In the genomic region with DNA sequence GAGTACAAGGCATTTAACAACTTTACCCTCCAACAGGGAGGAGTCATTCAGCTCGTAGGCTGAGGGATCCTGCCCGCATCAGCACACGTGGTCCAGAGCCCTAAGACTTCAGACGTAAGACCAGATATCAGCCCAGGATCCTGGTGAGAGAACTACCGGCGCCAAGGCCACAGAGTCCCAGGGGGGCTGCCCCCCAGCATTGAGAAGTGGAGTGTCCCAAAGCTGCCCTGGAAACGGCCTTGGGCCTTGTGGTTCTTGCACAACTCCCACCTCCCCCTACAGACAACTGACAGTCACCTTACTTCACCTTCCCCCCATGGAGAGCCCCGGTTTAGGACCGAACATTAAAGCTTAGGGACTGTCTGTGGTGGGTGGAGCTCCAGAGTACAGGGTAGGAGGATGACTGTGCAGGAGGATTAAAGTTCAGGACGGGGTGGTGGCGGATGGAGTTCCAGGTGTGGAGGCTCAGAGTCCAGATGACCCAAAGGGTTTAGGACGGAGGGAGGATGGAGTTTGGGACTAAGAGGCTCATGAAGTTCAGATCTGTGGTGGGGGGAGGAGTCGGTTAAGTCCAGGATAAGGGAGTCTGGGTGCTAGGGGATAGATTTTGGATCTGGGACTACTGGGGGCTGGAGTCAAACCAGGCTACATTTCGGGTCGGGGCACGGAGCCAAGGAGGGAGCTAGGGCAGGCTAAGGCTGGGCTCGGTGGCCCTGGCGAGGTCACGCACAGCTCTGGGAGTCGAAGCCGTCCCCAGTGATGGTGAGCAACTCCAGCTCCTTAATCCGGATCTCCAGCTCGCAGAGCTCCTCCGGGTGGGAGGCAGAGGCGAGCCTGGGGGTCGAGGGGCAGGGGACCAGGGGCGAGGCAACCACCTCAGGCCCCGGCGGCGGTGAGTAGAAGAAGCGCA, we compare ENCODE assay signal across 8 cellular contexts. TPM values are rescaled to one million over a fixed set of nuclear protein-coding genes. Genes with fewer than 3 reads are reported as not detected.
DNase-seq lines count a peak whose midpoint lies in the region; ATAC-seq lines count a peak whose summit lies in the region.

No MANE protein-coding gene starts in this region.

- H3K36me3 Mint-ChIP-seq in activated naive CD8-positive, alpha-beta T cell, result no peaks in the 10 kb centered on the region

- no peaks in the 10 kb centered on the region for H3K9me3 Mint-ChIP-seq in activated naive CD8-positive, alpha-beta T cell (ENCODE audit: low read depth)
- no peaks in the 10 kb centered on the region for H3K9me3 Mint-ChIP-seq in stimulated activated naive CD8-positive, alpha-beta T cell treated with anti-CD3 and anti-CD28 coated beads, Interleukin-15, amount 100 ng/mL, for 72 hours

- H3K27me3 Mint-ChIP-seq in activated naive CD8-positive, alpha-beta T cell, result no peaks in the 10 kb centered on the region
- peaks cover 19% of the 10 kb centered on the region for H3K27me3 Mint-ChIP-seq in stimulated activated naive CD8-positive, alpha-beta T cell treated with anti-CD3 and anti-CD28 coated beads, Interleukin-15, amount 100 ng/mL, for 72 hours

- no peaks in the 10 kb centered on the region for H3K9me3 ChIP-seq in iPS-18c (ENCODE audit: control insufficient read depth, insufficient read depth, low read length)

- no peak overlapping the region for H3K27ac Mint-ChIP-seq in activated naive CD8-positive, alpha-beta T cell
- peak overlapping the region; percentile 4 to 5 for H3K27ac Mint-ChIP-seq in stimulated activated naive CD8-positive, alpha-beta T cell treated with anti-CD3 and anti-CD28 coated beads, Interleukin-15, amount 100 ng/mL, for 72 hours

- H3K4me3 Mint-ChIP-seq in activated naive CD8-positive, alpha-beta T cell, result peak overlapping the region; percentile 78
- H3K4me3 Mint-ChIP-seq in stimulated activated naive CD8-positive, alpha-beta T cell treated with anti-CD3 and anti-CD28 coated beads, Interleukin-15, amount 100 ng/mL, for 72 hours, result peak overlapping the region; percentile 77 to 88

- peak; percentile 52 for DNase-seq in NCI-H146 (lab: John Stamatoyannopoulos, UW)
- no peak for DNase-seq in NCI-H146 treated with DMSO at 0.1 percent for 48 hours (lab: John Stamatoyannopoulos, UW; ENCODE audit: unreplicated experiment)
- DNase-seq in stimulated activated naive CD8-positive, alpha-beta T cell treated with anti-CD3 and anti-CD28 coated beads, Interleukin-15, amount 100 ng/mL, for 72 hours, result peak in 1 of 2 donors; percentile 20
- no peak for DNase-seq in A172 (ENCODE audit: low spot score)
- no peak for DNase-seq in middle frontal gyrus (ENCODE audit: extremely low spot score, low spot score)

- H3K4me1 Mint-ChIP-seq in activated naive CD8-positive, alpha-beta T cell (ENCODE audit: low read depth), result peaks cover 18% of the 10 kb centered on the region
- H3K4me1 Mint-ChIP-seq in stimulated activated naive CD8-positive, alpha-beta T cell treated with anti-CD3 and anti-CD28 coated beads, Interleukin-15, amount 100 ng/mL, for 72 hours, result peaks cover 22% of the 10 kb centered on the region

- peak overlapping the region; percentile 73 for H3K4me3 ChIP-seq in iPS-18c (ENCODE audit: insufficient read depth, low read depth, low read length)

- ATAC-seq in stimulated activated naive CD8-positive, alpha-beta T cell treated with anti-CD3 and anti-CD28 coated beads, Interleukin-15, amount 100 ng/mL, for 72 hours, result peak; percentile 10
- ATAC-seq in HG02571 (IDR thresholded peaks at IDR 0.05; ENCODE audit: unreplicated experiment), result no peak

RNA-seq across cellular contexts. Expression of a gene that starts 0.9 kb away (rescaled TPM):
- total RNA-seq in A172 (2014; rRNA removed; shearing (Covaris generic)), result not detected in 2 replicates

RNA-seq across cellular contexts. Expression of a gene that starts 36.5 kb away (rescaled TPM):
- total RNA-seq in A172 (2014; rRNA removed; shearing (Covaris generic)), result 615 and 682 TPM in 2 replicates
